Comparison of ENCODE assay signal across 14 cellular contexts in the genomic region with DNA sequence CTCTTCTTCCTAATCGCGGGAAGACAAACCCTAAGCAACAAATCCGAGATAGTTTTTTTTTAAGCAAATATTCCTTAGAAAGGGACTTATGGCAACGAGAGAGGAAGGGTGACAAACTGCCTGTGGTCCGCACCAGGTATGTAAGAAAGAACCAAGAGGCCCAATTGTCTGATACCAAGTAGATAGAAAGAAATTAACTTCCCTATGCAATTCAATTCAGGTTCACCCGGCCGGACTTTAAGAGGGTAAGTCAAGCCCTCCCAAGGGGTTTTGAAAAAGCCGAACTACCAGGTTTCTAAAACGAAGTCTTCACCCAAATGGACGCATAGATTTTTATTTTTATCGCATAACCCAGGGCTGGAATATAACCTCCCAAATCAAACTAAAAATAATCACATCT. TPM values are rescaled to one million over a fixed set of nuclear protein-coding genes. Genes with fewer than 3 reads are reported as not detected.
DNase-seq lines count a peak whose midpoint lies in the region; ATAC-seq and TF ChIP-seq lines count a peak whose summit lies in the region.
"Had no signal": no experiment of that assay in that cellular context is flagged by ENCODE, and none has a peak within 500 bp of the region (broad histone marks: within the 10 kb centered on the region; RNA-seq: fewer than 3 reads in every experiment).

No MANE protein-coding gene starts in this region.

- TF ChIP-seq POLR2A in Peyer's patch (IDR thresholded peaks at IDR 0.05) (no peak), thyroid gland (IDR thresholded peaks at IDR 0.05) (no peak)

- DNase-seq in Peyer's patch, result no peak
- DNase-seq in endodermal cell, result no peak
- no peak for DNase-seq in tibial artery
- DNase-seq in thyroid gland, result no peak
- DNase-seq in activated CD8-positive, alpha-beta memory T cell treated with anti-CD3 and anti-CD28 coated beads, Interleukin-2, amount 10 ng/mL, durations not matched to agents 7 days and 5 days, result no peak
- no peak for DNase-seq in activated T-cell treated with anti-CD3 and anti-CD28 coated beads, Interleukin-2, amount 50 U/mL, for 24 hours
- DNase-seq: activated CD4-positive, alpha-beta T cell treated with anti-CD3 and anti-CD28 coated beads for 4 hours; activated T-cell treated with anti-CD3 and anti-CD28 coated beads, Interleukin-2, amount 50 U/mL, for 72 hours; NCI-H2081 treated with DMSO at 0.1 percent for 48 hours; stimulated activated CD4-positive, alpha-beta T cell treated with anti-CD3 and anti-CD28 coated beads, Interleukin-2, amount 100 ng/mL, for 48 hours; stimulated activated naive B cell treated with anti-CD40 and anti-IgM and Interleukin-4, amounts not matched to agents 10 μg/mL and 1 μg/mL and 100 μg/mL, for 72 hours had no signal

- H3K27ac Mint-ChIP-seq in endodermal cell, result no peak overlapping the region
- no peak overlapping the region for H3K27ac Mint-ChIP-seq in activated CD8-positive, alpha-beta memory T cell treated with anti-CD3 and anti-CD28 coated beads, Interleukin-2, amount 10 ng/mL, durations not matched to agents 7 days and 5 days
- no peak overlapping the region for H3K27ac Mint-ChIP-seq in activated T-cell treated with anti-CD3 and anti-CD28 coated beads, Interleukin-2, amount 50 U/mL, for 24 hours
- H3K27ac Mint-ChIP-seq: activated T-cell treated with anti-CD3 and anti-CD28 coated beads, Interleukin-2, amount 50 U/mL, for 72 hours; stimulated activated naive B cell treated with anti-CD40 and anti-IgM and Interleukin-4, amounts not matched to agents 10 μg/mL and 1 μg/mL and 100 μg/mL, for 72 hours had no signal

- H3K27me3 Mint-ChIP-seq in endodermal cell (ENCODE audit: insufficient read depth), result peaks cover 69% of the 10 kb centered on the region
- no peaks in the 10 kb centered on the region for H3K27me3 Mint-ChIP-seq in activated CD8-positive, alpha-beta memory T cell treated with anti-CD3 and anti-CD28 coated beads, Interleukin-2, amount 10 ng/mL, durations not matched to agents 7 days and 5 days
- H3K27me3 Mint-ChIP-seq in activated T-cell treated with anti-CD3 and anti-CD28 coated beads, Interleukin-2, amount 50 U/mL, for 24 hours, result no peaks in the 10 kb centered on the region
- H3K27me3 Mint-ChIP-seq: stimulated activated naive B cell treated with anti-CD40 and anti-IgM and Interleukin-4, amounts not matched to agents 10 μg/mL and 1 μg/mL and 100 μg/mL, for 72 hours had no signal

- H3K4me3 ChIP-seq in Peyer's patch, result peak overlapping the region; percentile 19 to 47 (median 38)
- peak overlapping the region; percentile 77 for H3K4me3 ChIP-seq in endodermal cell (ENCODE audit: low read length)
- peak overlapping the region; percentile 47 to 66 for H3K4me3 ChIP-seq in muscle layer of duodenum (ENCODE audit: low read depth in 1 of 2, low read length in 2 of 2)
- H3K4me3 ChIP-seq in tibial artery, result peak overlapping the region; percentile 50
- no peak overlapping the region for H3K4me3 ChIP-seq in thyroid gland (replicated peaks in 1 of 3)

- no peaks in the 10 kb centered on the region for H3K4me1 ChIP-seq in Peyer's patch
- H3K4me1 ChIP-seq in endodermal cell (ENCODE audit: control insufficient read depth, insufficient read depth, low read length), result peaks cover 2% of the 10 kb centered on the region
- no peaks in the 10 kb centered on the region for H3K4me1 ChIP-seq in muscle layer of duodenum (ENCODE audit: control insufficient read depth in 1 of 2, insufficient read depth in 2 of 2, low read length in 2 of 2)
- H3K4me1 ChIP-seq in tibial artery, result peaks cover 0 to 10% (median 0%) of the 10 kb centered on the region in 4 donors
- H3K4me1 ChIP-seq in thyroid gland, result no peaks in the 10 kb centered on the region
- H3K4me1 ChIP-seq: breast epithelium had no signal

- intact Hi-C loops in tibial artery (cut with DNase I; ENCODE audit: low total_unique reads) (no loop called here), thyroid gland (cut with DNase I) (no loop called here)

- H3K9me3 Mint-ChIP-seq in endodermal cell, result no peaks in the 10 kb centered on the region
- H3K9me3 Mint-ChIP-seq in activated CD8-positive, alpha-beta memory T cell treated with anti-CD3 and anti-CD28 coated beads, Interleukin-2, amount 10 ng/mL, durations not matched to agents 7 days and 5 days (ENCODE audit: low read depth), result peaks cover 17% of the 10 kb centered on the region
- peaks cover 2% of the 10 kb centered on the region for H3K9me3 Mint-ChIP-seq in activated T-cell treated with anti-CD3 and anti-CD28 coated beads, Interleukin-2, amount 50 U/mL, for 24 hours
- H3K9me3 Mint-ChIP-seq: activated T-cell treated with anti-CD3 and anti-CD28 coated beads, Interleukin-2, amount 50 U/mL, for 72 hours had no signal

- no peaks in the 10 kb centered on the region for H3K9me3 ChIP-seq in Peyer's patch
- H3K9me3 ChIP-seq in endodermal cell (ENCODE audit: control insufficient read depth, low read length), result no peaks in the 10 kb centered on the region
- H3K9me3 ChIP-seq in muscle layer of duodenum (ENCODE audit: control insufficient read depth in 1 of 2, low read length in 2 of 2), result no peaks in the 10 kb centered on the region
- no peaks in the 10 kb centered on the region for H3K9me3 ChIP-seq in tibial artery
- H3K9me3 ChIP-seq in thyroid gland, result no peaks in the 10 kb centered on the region

- H3K36me3 Mint-ChIP-seq in endodermal cell (ENCODE audit: low read depth), result no peaks in the 10 kb centered on the region
- peaks cover 53% of the 10 kb centered on the region for H3K36me3 Mint-ChIP-seq in activated CD8-positive, alpha-beta memory T cell treated with anti-CD3 and anti-CD28 coated beads, Interleukin-2, amount 10 ng/mL, durations not matched to agents 7 days and 5 days
- H3K36me3 Mint-ChIP-seq in activated T-cell treated with anti-CD3 and anti-CD28 coated beads, Interleukin-2, amount 50 U/mL, for 24 hours (ENCODE audit: low read depth), result peaks cover 60% of the 10 kb centered on the region

- H3K4me1 Mint-ChIP-seq in endodermal cell, result peaks cover 35% of the 10 kb centered on the region
- H3K4me1 Mint-ChIP-seq in activated CD8-positive, alpha-beta memory T cell treated with anti-CD3 and anti-CD28 coated beads, Interleukin-2, amount 10 ng/mL, durations not matched to agents 7 days and 5 days, result no peaks in the 10 kb centered on the region
- peaks cover 3% of the 10 kb centered on the region for H3K4me1 Mint-ChIP-seq in activated T-cell treated with anti-CD3 and anti-CD28 coated beads, Interleukin-2, amount 50 U/mL, for 24 hours (ENCODE audit: low read depth)
- H3K4me1 Mint-ChIP-seq: stimulated activated naive B cell treated with anti-CD40 and anti-IgM and Interleukin-4, amounts not matched to agents 10 μg/mL and 1 μg/mL and 100 μg/mL, for 72 hours had no signal

- CTCF ChIA-PET in activated CD8-positive, alpha-beta memory T cell treated with anti-CD3 and anti-CD28 coated beads, Interleukin-2, amount 10 ng/mL, durations not matched to agents 7 days and 5 days (lab: Charles Lee), result no interaction called here

- H3K4me3 Mint-ChIP-seq in endodermal cell, result peak overlapping the region; percentile 64
- H3K4me3 Mint-ChIP-seq in activated CD8-positive, alpha-beta memory T cell treated with anti-CD3 and anti-CD28 coated beads, Interleukin-2, amount 10 ng/mL, durations not matched to agents 7 days and 5 days, result no peak overlapping the region
- H3K4me3 Mint-ChIP-seq in activated T-cell treated with anti-CD3 and anti-CD28 coated beads, Interleukin-2, amount 50 U/mL, for 24 hours, result no peak overlapping the region
- H3K4me3 Mint-ChIP-seq: activated T-cell treated with anti-CD3 and anti-CD28 coated beads, Interleukin-2, amount 50 U/mL, for 72 hours; stimulated activated naive B cell treated with anti-CD40 and anti-IgM and Interleukin-4, amounts not matched to agents 10 μg/mL and 1 μg/mL and 100 μg/mL, for 72 hours had no signal

- H3K27me3 ChIP-seq in Peyer's patch (no peaks in the 10 kb centered on the region), endodermal cell (ENCODE audit: control insufficient read depth, insufficient read depth, low read length, poor library complexity, severe bottlenecking) (peaks cover 68% of the 10 kb centered on the region), muscle layer of duodenum (ENCODE audit: low read depth, low read length) (no peaks in the 10 kb centered on the region), tibial artery (no peaks in the 10 kb centered on the region), thyroid gland (no peaks in the 10 kb centered on the region)
- H3K27me3 ChIP-seq: breast epithelium, neutrophil had no signal

- H3K36me3 ChIP-seq in Peyer's patch, result peaks cover 0 to 16% (median 0%) of the 10 kb centered on the region in 3 donors
- no peaks in the 10 kb centered on the region for H3K36me3 ChIP-seq in endodermal cell (ENCODE audit: control insufficient read depth, insufficient read depth, low read length)
- no peaks in the 10 kb centered on the region for H3K36me3 ChIP-seq in muscle layer of duodenum (ENCODE audit: control insufficient read depth in 1 of 2, insufficient read depth in 2 of 2, low read length in 2 of 2)
- peaks cover 0 to 3% (median 0%) of the 10 kb centered on the region in 3 donors for H3K36me3 ChIP-seq in tibial artery
- H3K36me3 ChIP-seq in thyroid gland, result no peaks in the 10 kb centered on the region
- H3K36me3 ChIP-seq: breast epithelium, neutrophil had no signal

- 17 to 36% methylated on average over 4 to 11 of the region's 11 CpGs for WGBS in endodermal cell (ENCODE audit: insufficient coverage in 1 of 2, insufficient read length in 1 of 2), 2 experiments
- WGBS in thyroid gland, 2 donors, result 74 to 87% methylated on average over 11 of the region's 11 CpGs

- H3K27ac ChIP-seq in Peyer's patch, result peak overlapping the region; percentile 62 to 86 (median 74)
- no peak overlapping the region for H3K27ac ChIP-seq in endodermal cell (ENCODE audit: low read depth, low read length)
- H3K27ac ChIP-seq in muscle layer of duodenum (ENCODE audit: low read length), result peak overlapping the region; percentile 74
- peak overlapping the region; percentile 75 to 82 for H3K27ac ChIP-seq in tibial artery
- peak overlapping the region in 1 of 3 donors; percentile 38 for H3K27ac ChIP-seq in thyroid gland
- H3K27ac ChIP-seq: breast epithelium, neutrophil had no signal

- no peak for ATAC-seq in activated CD8-positive, alpha-beta memory T cell treated with anti-CD3 and anti-CD28 coated beads, Interleukin-2, amount 10 ng/mL, durations not matched to agents 7 days and 5 days
- ATAC-seq: activated T-cell treated with anti-CD3 and anti-CD28 coated beads, Interleukin-2, amount 50 U/mL, for 72 hours; stimulated activated naive B cell treated with anti-CD40 and anti-IgM and Interleukin-4, amounts not matched to agents 10 μg/mL and 1 μg/mL and 100 μg/mL, for 72 hours had no signal

- no peak overlapping the region for H3K9ac ChIP-seq in endodermal cell (ENCODE audit: extremely low read depth, low read length, poor library complexity, severe bottlenecking)

- TF ChIP-seq CTCF in Peyer's patch (IDR thresholded peaks at IDR 0.05) (no peak), endodermal cell (conservative IDR thresholded peaks at IDR 0.05) (no peak), tibial artery (IDR thresholded peaks at IDR 0.05) (no peak), thyroid gland (IDR thresholded peaks at IDR 0.05) (no peak)

RNA-seq across cellular contexts. Expression of gene MAB21L2, which starts 1.7 kb away (rescaled TPM):
- total RNA-seq in Peyer's patch (10 to 100 TPM in 3 of 4 donors, 1 to 10 TPM in 1; 3.9 to 55.3 (median 18.7) TPM), endodermal cell (not detected), thyroid gland (10 to 100 TPM in 1 of 4 donors, 1 to 10 TPM in 3; 3.2 to 20.4 (median 7.3) TPM)
- polyA plus RNA-seq in endodermal cell (2013, experiment 1 of 2), result 12.6 TPM
- polyA plus RNA-seq in endodermal cell (2013, experiment 2 of 2), result 11.1 TPM
- total RNA-seq in activated CD8-positive, alpha-beta memory T cell treated with anti-CD3 and anti-CD28 coated beads, Interleukin-2, amount 10 ng/mL, durations not matched to agents 7 days and 5 days, result not detected
- total RNA-seq: activated T-cell treated with anti-CD3 and anti-CD28 coated beads, Interleukin-2, amount 50 U/mL, for 72 hours had no signal

Comparison
In these comparisons a context has a peak if more than half of its experiments do, and no peak if none do; other contexts are left out.
1. H3K4me3 ChIP-seq: peak in Peyer's patch (4 of 4), endodermal cell (single experiment), muscle layer of duodenum (2 of 2) and tibial artery (2 of 2); none in thyroid gland (0 of 3).
2. RNA of gene MAB21L2, which starts 1.7 kb away (total RNA-seq): 3.9 to 55.3 TPM in Peyer's patch and 3.2 to 20.4 TPM in thyroid gland; not detected in endodermal cell and not detected in activated CD8-positive, alpha-beta memory T cell treated with anti-CD3 and anti-CD28 coated beads, Interleukin-2, amount 10 ng/mL, durations not matched to agents 7 days and 5 days; every median in the first group is over 4 times any median in the second.